1 cellular context compared by ENCODE assay signal in genomic region chrX:14864626-14865025, GRCh38.
TF ChIP-seq lines count a peak whose summit lies in the region.

No MANE protein-coding gene starts in this region.

TF ChIP-seq in SK-N-SH, 30 proteins besides CTCF, POLR2A, EP300 and RAD21 (continued from another document):
- TF ChIP-seq ZBTB33 (IDR thresholded peaks at IDR 0.05; ENCODE audit: borderline replicate concordance, low read depth) = no peak
- no peak for TF ChIP-seq MEF2A (IDR thresholded peaks at IDR 0.05; ENCODE audit: borderline replicate concordance, low read depth)
- no peak for TF ChIP-seq POLR2AphosphoS5 (IDR thresholded peaks at IDR 0.05; ENCODE audit: low read depth, low read length)
- no peak for TF ChIP-seq ELF1 (IDR thresholded peaks at IDR 0.05)
- no peak for TF ChIP-seq MXI1 (IDR thresholded peaks at IDR 0.05; ENCODE audit: low read depth, low read length)
